In the genomic region with DNA sequence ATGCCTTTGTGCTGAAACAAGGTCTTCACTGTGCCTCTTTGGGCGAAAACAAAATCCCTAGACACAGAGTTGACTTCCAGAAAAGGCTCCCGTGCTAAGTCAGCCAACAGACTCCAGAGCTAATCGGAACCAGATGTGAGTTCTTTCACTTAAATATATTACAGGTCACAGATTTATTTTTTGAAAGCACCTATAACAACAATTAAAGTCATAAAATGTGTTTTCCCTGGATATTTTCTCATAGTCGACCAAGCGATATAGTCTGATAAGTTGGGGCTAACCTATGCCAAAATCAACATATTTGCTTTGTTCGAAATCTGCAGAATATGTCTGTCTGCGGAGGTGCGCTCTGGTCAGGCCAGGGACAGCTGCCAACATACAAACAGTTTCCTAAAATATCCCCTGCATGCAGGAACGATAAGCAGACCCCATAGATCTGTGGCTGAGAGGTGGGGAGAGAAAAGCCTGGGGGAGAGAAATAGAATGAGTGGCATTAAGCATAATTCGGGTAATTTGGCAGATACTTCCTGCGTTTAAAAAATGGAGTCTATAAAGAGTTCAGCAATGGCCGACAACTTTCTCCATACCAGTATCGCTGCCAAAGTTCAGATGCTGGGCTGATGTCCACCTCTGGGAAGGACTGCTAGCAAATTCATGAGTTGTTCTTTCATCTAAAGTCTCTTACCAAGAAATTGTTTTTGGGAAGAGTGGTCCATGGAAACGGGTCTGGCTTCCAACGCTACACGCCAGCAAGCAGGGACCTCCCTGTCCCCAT, we compare ENCODE assay signal across 14 cellular contexts. TPM values are rescaled to one million over a fixed set of nuclear protein-coding genes. Genes with fewer than 3 reads are reported as not detected.
DNase-seq lines count a peak whose midpoint lies in the region; ATAC-seq and TF ChIP-seq lines count a peak whose summit lies in the region.
"Had no signal": no experiment of that assay in that cellular context is flagged by ENCODE, and none has a peak within 500 bp of the region (broad histone marks: within the 10 kb centered on the region; RNA-seq: fewer than 3 reads in every experiment).

No MANE protein-coding gene starts in this region.

- H3K36me3 ChIP-seq in psoas muscle (ENCODE audit: insufficient read depth in 1 of 2, low read depth in 1 of 2), result no peaks in the 10 kb centered on the region
- H3K36me3 ChIP-seq: esophagus squamous epithelium had no signal

- no peak for TF ChIP-seq CTCF in AG10803 (conservative IDR thresholded peaks at IDR 0.05; ENCODE audit: low read length)
- TF ChIP-seq CTCF in foreskin fibroblast (IDR thresholded peaks at IDR 0.05; ENCODE audit: low read depth, low read length), result no peak
- no peak for TF ChIP-seq CTCF in psoas muscle (IDR thresholded peaks at IDR 0.05)

- DNase-seq in AG10803 (ENCODE audit: low read depth) (peak; percentile 80), foreskin fibroblast (peak; percentile 41 to 78), psoas muscle (no peak), HPDE6-E6E7 (ENCODE audit: extremely low spot score) (no peak)
- DNase-seq: activated CD8-positive, alpha-beta memory T cell treated with anti-CD3 and anti-CD28 coated beads for 24 hours; activated naive CD8-positive, alpha-beta T cell treated with anti-CD3 and anti-CD28 coated beads, Interleukin-2, amount 10 ng/mL, durations not matched to agents 7 days and 5 days; esophagus squamous epithelium; NCI-H1417; T-helper 17 cell had no signal

- H3K27ac ChIP-seq in psoas muscle, result peak overlapping the region; percentile 36

- peak; percentile 86 for ATAC-seq in SK-N-SH treated with all-trans-retinoic acid at 6 μM for 48 hours
- ATAC-seq in psoas muscle, result no peak
- no peak for ATAC-seq in GM19467 (IDR thresholded peaks at IDR 0.05; ENCODE audit: unreplicated experiment)
- no peak for ATAC-seq in HG02884 (IDR thresholded peaks at IDR 0.05; ENCODE audit: unreplicated experiment)
- ATAC-seq in GM21619 (IDR thresholded peaks at IDR 0.05; ENCODE audit: unreplicated experiment), result no peak
- ATAC-seq: T-helper 17 cell had no signal

- no peaks in the 10 kb centered on the region for H3K9me3 ChIP-seq in psoas muscle
- H3K9me3 ChIP-seq: esophagus squamous epithelium had no signal

- intact Hi-C loops in psoas muscle (cut with DNase I), result no loop called here

- WGBS in psoas muscle, 3 donors, result 41 to 49% (median 42%) methylated on average over 16 of the region's 16 CpGs

- no peaks in the 10 kb centered on the region for H3K4me1 ChIP-seq in psoas muscle

- H3K4me3 ChIP-seq in AG10803 (ENCODE audit: low read length) (peak overlapping the region; percentile 12), foreskin fibroblast (ENCODE audit: low read depth in 1 of 2, low read length in 2 of 2) (no peak overlapping the region), psoas muscle (peak overlapping the region; percentile 10)
- H3K4me3 ChIP-seq: lung had no signal

- H3K27me3 ChIP-seq in psoas muscle (ENCODE audit: insufficient read depth in 3 of 3, low read length in 2 of 3), result peaks cover 0 to 3% (median 0%) of the 10 kb centered on the region in 3 donors

TF ChIP-seq in SK-N-SH treated with all-trans-retinoic acid at 6 μM for 48 hours, 23 proteins besides CTCF, POLR2A, EP300 and RAD21 (continues in another document):
- TF ChIP-seq POU6F1 (CRISPR knock-in tag; IDR thresholded peaks at IDR 0.05; ENCODE audit: borderline replicate concordance, low read depth) (no peak; the same call in 1 of the 2 replicates), GLIS3 (CRISPR knock-in tag; IDR thresholded peaks at IDR 0.05) (0 out of 2 replicates have a peak, but pooled peaks have one; percentile 12), RARB (CRISPR knock-in tag; IDR thresholded peaks at IDR 0.05) (no peak), PPARA (CRISPR knock-in tag; IDR thresholded peaks at IDR 0.05; ENCODE audit: borderline replicate concordance) (no peak), ZFP30 (CRISPR knock-in tag; IDR thresholded peaks at IDR 0.05) (no peak), BACH2 (CRISPR knock-in tag; IDR thresholded peaks at IDR 0.05; ENCODE audit: borderline replicate concordance) (no peak), OSR1 (CRISPR knock-in tag; IDR thresholded peaks at IDR 0.05) (no peak), SNAI2 (CRISPR knock-in tag; IDR thresholded peaks at IDR 0.05) (peak; percentile 90; the same call in 1 of the 2 replicates), TCF4 (CRISPR knock-in tag; IDR thresholded peaks at IDR 0.05; ENCODE audit: borderline replicate concordance) (peak; percentile 99), CREB5 (CRISPR knock-in tag; IDR thresholded peaks at IDR 0.05; ENCODE audit: low read depth) (peak; percentile 49; the same call in 1 of the 2 replicates), ESRRG (CRISPR knock-in tag; IDR thresholded peaks at IDR 0.05) (no peak), TOX (CRISPR knock-in tag; IDR thresholded peaks at IDR 0.05; ENCODE audit: borderline replicate concordance) (no peak), TSHZ2 (CRISPR knock-in tag; IDR thresholded peaks at IDR 0.05) (peak; percentile 80), ZNF565 (CRISPR knock-in tag; conservative IDR thresholded peaks at IDR 0.05; ENCODE audit: low read depth) (no peak)
- TF ChIP-seq, protein P1, sequence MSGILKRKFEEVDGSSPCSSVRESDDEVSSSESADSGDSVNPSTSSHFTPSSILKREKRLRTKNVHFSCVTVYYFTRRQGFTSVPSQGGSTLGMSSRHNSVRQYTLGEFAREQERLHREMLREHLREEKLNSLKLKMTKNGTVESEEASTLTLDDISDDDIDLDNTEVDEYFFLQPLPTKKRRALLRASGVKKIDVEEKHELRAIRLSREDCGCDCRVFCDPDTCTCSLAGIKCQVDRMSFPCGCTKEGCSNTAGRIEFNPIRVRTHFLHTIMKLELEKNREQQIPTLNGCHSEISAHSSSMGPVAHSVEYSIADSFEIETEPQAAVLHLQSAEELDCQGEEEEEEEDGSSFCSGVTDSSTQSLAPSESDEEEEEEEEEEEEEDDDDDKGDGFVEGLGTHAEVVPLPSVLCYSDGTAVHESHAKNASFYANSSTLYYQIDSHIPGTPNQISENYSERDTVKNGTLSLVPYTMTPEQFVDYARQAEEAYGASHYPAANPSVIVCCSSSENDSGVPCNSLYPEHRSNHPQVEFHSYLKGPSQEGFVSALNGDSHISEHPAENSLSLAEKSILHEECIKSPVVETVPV (CRISPR knock-in tag; IDR thresholded peaks at IDR 0.05), result peak; percentile 71

RNA-seq across cellular contexts. Expression of gene MYH10, which starts 50.8 kb away (rescaled TPM):
- total RNA-seq in psoas muscle, result 10 to 100 TPM in 2 of 4 donors, 1 to 10 TPM in 2; 1.9 to 34.2 (median 10.7) TPM
- polyA plus RNA-seq in psoas muscle, result 1 to 10 TPM; 1.8 to 1.9 (median 1.8) TPM

Comparison
In these comparisons a context has a peak if more than half of its experiments do, and no peak if none do; other contexts are left out.
1. DNase-seq: peak in AG10803 (single experiment) and foreskin fibroblast (2 of 2); none in psoas muscle (0 of 2) and HPDE6-E6E7 (single experiment).
2. H3K4me3 ChIP-seq: peak in AG10803 (single experiment) and psoas muscle (single experiment); none in foreskin fibroblast (0 of 2).